ENCODE assay signal across 18 cellular contexts in the genomic region with DNA sequence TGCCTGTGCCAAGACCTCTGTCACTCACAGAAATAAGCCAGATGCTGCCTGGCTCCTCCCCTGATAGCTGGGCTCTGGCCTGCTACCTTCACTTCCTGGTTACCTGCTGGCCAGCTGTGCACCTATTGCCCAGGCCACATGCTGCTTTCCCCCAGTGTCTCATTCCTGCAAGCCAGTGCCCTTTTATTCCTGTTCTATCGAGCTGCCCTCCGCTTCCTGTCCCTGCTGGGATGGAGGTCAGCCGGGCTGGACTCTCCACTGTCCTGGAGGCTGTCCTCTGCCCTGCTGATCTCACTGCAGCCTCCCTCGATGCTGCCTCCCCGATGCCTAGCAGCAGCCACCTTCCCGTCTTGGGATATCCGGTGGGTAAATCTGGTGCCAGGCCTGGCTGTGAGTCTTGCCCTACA. TPM values are rescaled to one million over a fixed set of nuclear protein-coding genes. Genes with fewer than 3 reads are reported as not detected.
DNase-seq lines count a peak whose midpoint lies in the region; FAIRE-seq and TF ChIP-seq lines count a peak whose summit lies in the region.
"Had no signal": no experiment of that assay in that cellular context is flagged by ENCODE, and none has a peak within 500 bp of the region (broad histone marks: within the 10 kb centered on the region; RNA-seq: fewer than 3 reads in every experiment).

No MANE protein-coding gene starts in this region.

- no peaks in the 10 kb centered on the region for H3K36me3 ChIP-seq in CD8-positive, alpha-beta memory T cell (ENCODE audit: insufficient read depth, low read length)
- no peaks in the 10 kb centered on the region for H3K36me3 ChIP-seq in kidney (ENCODE audit: control insufficient read depth in 1 of 2, insufficient read depth in 2 of 2, low read length in 2 of 2)
- H3K36me3 ChIP-seq in small intestine (ENCODE audit: control insufficient read depth in 2 of 2, insufficient read depth in 2 of 2, low read length in 2 of 2): no peaks in the 10 kb centered on the region
- H3K36me3 ChIP-seq: BLaER1 treated with 17β-estradiol and CSF1 and Interleukin-3, amounts not matched to agents 10 nM and 100 nM had no signal

- no peak overlapping the region for H3K9ac ChIP-seq in kidney (ENCODE audit: low read length in 2 of 2)
- H3K9ac ChIP-seq: BLaER1 treated with 17β-estradiol and CSF1 and Interleukin-3, amounts not matched to agents 10 nM and 100 nM; KMS-11 had no signal

- H3K27me3 ChIP-seq in CD8-positive, alpha-beta memory T cell (ENCODE audit: insufficient read depth, low read length, poor library complexity, severe bottlenecking): no peaks in the 10 kb centered on the region
- no peaks in the 10 kb centered on the region for H3K27me3 ChIP-seq in small intestine (ENCODE audit: control insufficient read depth in 2 of 2, insufficient read depth in 2 of 2, low read length in 2 of 2)

- no peak overlapping the region for H3K4me3 ChIP-seq in CD8-positive, alpha-beta memory T cell (ENCODE audit: low read length)
- H3K4me3 ChIP-seq in kidney (ENCODE audit: low read length in 2 of 2) (no peak overlapping the region), small intestine (ENCODE audit: low read depth in 1 of 2, low read length in 2 of 2) (no peak overlapping the region)
- H3K4me3 ChIP-seq: A549; BLaER1 treated with 17β-estradiol and CSF1 and Interleukin-3, amounts not matched to agents 10 nM and 100 nM had no signal

- no peak overlapping the region for H3K4me3 Mint-ChIP-seq in CD8-positive, alpha-beta memory T cell

- CTCF ChIA-PET in CD8-positive, alpha-beta memory T cell (lab: Charles Lee): interaction anchor here (1.4 kb wide), 1 partner anchor 11 kb away, joined by 5 read pairs; no protein-coding TSS in a partner anchor

- 91 to 93% (median 92%) methylated on average over 7 of the region's 7 CpGs for WGBS in small intestine, 3 donors

- FAIRE-seq in kidney (lab: Jason Lieb, UNC) (no peak), small intestine (lab: Jason Lieb, UNC) (no peak)
- FAIRE-seq: A549, RCC 7860 had no signal

- DNase-seq in activated CD8-positive, alpha-beta memory T cell treated with anti-CD3 and anti-CD28 coated beads, Interleukin-2, amount 50 U/mL, for 48 hours: peak; percentile 41
- no peak for DNase-seq in activated CD8-positive, alpha-beta memory T cell treated with anti-CD3 and anti-CD28 coated beads, Interleukin-2, amount 50 U/mL, for 4 hours
- no peak for DNase-seq in CD8-positive, alpha-beta memory T cell
- peak; percentile 65 for DNase-seq in kidney
- DNase-seq in small intestine: peak; percentile 14
- no peak for DNase-seq in hepatic stellate cell (ENCODE audit: low spot score)
- DNase-seq in C1 segment of cervical spinal cord (lab: John Stamatoyannopoulos, UW): no peak
- DNase-seq: EL, H7, NCI-H1092, NCI-H146, NCI-H2081 treated with DMSO at 0.1 percent for 48 hours, NCI-H524, SHP77 treated with DMSO at 0.1 percent for 48 hours had no signal

- H3K9me3 ChIP-seq in CD8-positive, alpha-beta memory T cell (ENCODE audit: low read length): peaks cover 13% of the 10 kb centered on the region
- H3K9me3 ChIP-seq in kidney (ENCODE audit: control insufficient read depth in 1 of 2, low read length in 2 of 2): no peaks in the 10 kb centered on the region
- H3K9me3 ChIP-seq in small intestine (ENCODE audit: control insufficient read depth, low read depth): no peaks in the 10 kb centered on the region

- H3K4me1 ChIP-seq in CD8-positive, alpha-beta memory T cell (ENCODE audit: insufficient read depth, low read length): peaks cover 17% of the 10 kb centered on the region
- no peaks in the 10 kb centered on the region for H3K4me1 ChIP-seq in kidney (ENCODE audit: control insufficient read depth in 1 of 2, insufficient read depth in 1 of 2, low read depth in 1 of 2, low read length in 2 of 2)
- no peaks in the 10 kb centered on the region for H3K4me1 ChIP-seq in small intestine (ENCODE audit: control insufficient read depth in 2 of 2, insufficient read depth in 1 of 2, low read depth in 1 of 2, low read length in 1 of 2)
- H3K4me1 ChIP-seq: A549 had no signal

- H3K27me3 Mint-ChIP-seq in CD8-positive, alpha-beta memory T cell: peaks cover 5 to 14% of the 10 kb centered on the region in 2 donors

- peaks cover 7 to 23% (median 18%) of the 10 kb centered on the region in 5 donors for H3K9me3 Mint-ChIP-seq in CD8-positive, alpha-beta memory T cell

- POLR2A ChIA-PET in CD8-positive, alpha-beta memory T cell (lab: Charles Lee): no interaction called here

- H3K36me3 Mint-ChIP-seq in CD8-positive, alpha-beta memory T cell: peaks cover 0 to 6% (median 2%) of the 10 kb centered on the region in 3 donors

- TF ChIP-seq CTCF in kidney (IDR thresholded peaks at IDR 0.05; ENCODE audit: borderline replicate concordance, extremely low read depth, insufficient read depth): no peak

- peaks cover 20 to 33% (median 24%) of the 10 kb centered on the region in 3 donors for H3K4me1 Mint-ChIP-seq in CD8-positive, alpha-beta memory T cell

- H3K27ac ChIP-seq in CD8-positive, alpha-beta memory T cell (ENCODE audit: low read depth, low read length): no peak overlapping the region
- no peak overlapping the region for H3K27ac ChIP-seq in kidney (ENCODE audit: low read depth in 2 of 2, low read length in 2 of 2)
- H3K27ac ChIP-seq in small intestine (ENCODE audit: low read depth in 1 of 2, low read length in 1 of 2): no peak overlapping the region
- H3K27ac ChIP-seq: A549; BLaER1 treated with 17β-estradiol and CSF1 and Interleukin-3, amounts not matched to agents 10 nM and 100 nM; KMS-11 had no signal

- intact Hi-C loops in kidney (cut with DNase I): no loop called here

- H3K27ac Mint-ChIP-seq in CD8-positive, alpha-beta memory T cell: peak overlapping the region in 6 of 8 donors; percentile 42 to 95 (median 68)

RNA-seq across cellular contexts. Expression of gene SNRPA1, which starts 37.0 kb away (rescaled TPM):
- total RNA-seq in CD8-positive, alpha-beta memory T cell: 100 to 1,000 TPM; 213 to 225 TPM
- polyA plus RNA-seq in CD8-positive, alpha-beta memory T cell: 74.4 TPM
- total RNA-seq in kidney: 44.9 TPM
- polyA plus RNA-seq in kidney (ENCODE audit: insufficient read depth, low read depth, low replicate concordance) (40.0 TPM), small intestine (10 to 100 TPM; 72.1 to 82.7 (median 74.3) TPM)

RNA-seq across cellular contexts. Expression of gene SELENOS, which starts 54.8 kb away (rescaled TPM):
- 10 to 100 TPM; 46.7 to 47.8 TPM for total RNA-seq in CD8-positive, alpha-beta memory T cell
- polyA plus RNA-seq in CD8-positive, alpha-beta memory T cell: 81.2 TPM
- total RNA-seq in kidney: 66.0 TPM
- 99.0 TPM for polyA plus RNA-seq in kidney (ENCODE audit: insufficient read depth, low read depth, low replicate concordance)
- 100 to 1,000 TPM; 123 to 148 (median 142) TPM for polyA plus RNA-seq in small intestine

Comparison
In these comparisons a context has a peak if more than half of its experiments do, and no peak if none do; other contexts are left out.
1. DNase-seq: peak in activated CD8-positive, alpha-beta memory T cell treated with anti-CD3 and anti-CD28 coated beads, Interleukin-2, amount 50 U/mL, for 48 hours (single experiment), kidney (single experiment) and small intestine (single experiment); none in activated CD8-positive, alpha-beta memory T cell treated with anti-CD3 and anti-CD28 coated beads, Interleukin-2, amount 50 U/mL, for 4 hours (single experiment), CD8-positive, alpha-beta memory T cell (0 of 5), hepatic stellate cell (single experiment) and C1 segment of cervical spinal cord (0 of 14).